15 cellular contexts compared by ENCODE assay signal in genomic region chr21:37511848-37512247, GRCh38.
"Had no signal": no experiment of that assay in that cellular context is flagged by ENCODE, and none has a peak within 500 bp of the region (broad histone marks: within the 10 kb centered on the region; RNA-seq: fewer than 3 reads in every experiment).

No MANE protein-coding gene starts in this region.

- H3K9me3 Mint-ChIP-seq: brain; effector memory CD8-positive, alpha-beta T cell had no signal

- H3K27me3 Mint-ChIP-seq: brain; effector memory CD8-positive, alpha-beta T cell had no signal

- H3K4me3 Mint-ChIP-seq: brain; effector memory CD8-positive, alpha-beta T cell had no signal

- FAIRE-seq: frontal cortex had no signal

- H3K4me3 ChIP-seq: sigmoid colon, SJCRH30, spleen, thoracic aorta, upper lobe of right lung had no signal

- DNase-seq: activated CD4-positive, CD25-positive, alpha-beta regulatory T cell treated with anti-CD3 and anti-CD28 coated beads, Interleukin-2, amount 50 U/mL, for 72 hours; activated CD8-positive, alpha-beta memory T cell treated with anti-CD3 and anti-CD28 coated beads for 24 hours; dermis blood vessel endothelial cell; effector memory CD8-positive, alpha-beta T cell; head of caudate nucleus; sigmoid colon; SJCRH30; spleen; T1000; upper lobe of right lung had no signal

- H3K27ac ChIP-seq: epithelial cell of prostate, sigmoid colon, SJCRH30, thoracic aorta, upper lobe of right lung had no signal

- H3K9me3 ChIP-seq: sigmoid colon, SJCRH30, spleen, thoracic aorta, upper lobe of right lung had no signal

- ATAC-seq: activated naive CD4-positive, alpha-beta T cell treated with anti-CD3 and anti-CD28 coated beads, Interleukin-2, amount 50 U/mL, for 72 hours; effector memory CD8-positive, alpha-beta T cell; upper lobe of right lung had no signal

- H3K4me1 ChIP-seq: sigmoid colon, SJCRH30, upper lobe of right lung had no signal

- H3K27me3 ChIP-seq: sigmoid colon, SJCRH30, spleen, upper lobe of right lung had no signal
